Comparison of ENCODE assay signal across 1 cellular context in the genomic region with DNA sequence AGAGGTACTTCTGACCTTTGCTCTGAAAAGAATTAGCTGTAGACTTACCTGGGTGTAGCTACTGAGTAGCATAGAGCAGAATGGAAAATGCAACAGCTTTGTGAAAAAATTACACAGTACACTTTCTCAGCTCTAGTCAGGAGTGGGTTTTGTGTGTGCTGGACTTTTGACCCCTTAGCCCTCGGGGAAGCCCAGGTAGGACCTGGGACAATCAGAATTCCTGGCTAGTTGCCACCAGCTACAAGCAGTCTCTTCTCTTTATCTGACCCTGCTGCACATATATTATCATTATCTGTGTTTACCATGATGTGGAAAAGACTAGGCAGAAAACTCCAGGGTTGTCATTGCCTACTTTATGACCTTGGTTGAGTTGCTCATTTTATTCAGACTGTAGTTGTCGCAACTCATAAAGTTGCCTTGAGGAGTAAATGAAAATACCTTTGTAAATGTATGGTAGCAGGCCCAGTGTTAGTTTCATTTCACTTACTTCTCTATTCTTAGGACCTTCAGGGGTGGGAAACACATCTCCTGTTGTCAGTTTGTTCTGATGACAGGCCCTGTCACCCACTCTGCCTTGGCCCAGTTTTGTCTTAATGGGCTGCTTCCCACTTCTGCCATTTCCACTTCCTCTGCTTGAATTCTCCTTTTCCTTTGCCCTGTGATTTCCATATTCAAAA.
TF ChIP-seq lines count a peak whose summit lies in the region.

No MANE protein-coding gene starts in this region.

TF ChIP-seq in HepG2, 621 proteins besides CTCF, POLR2A, EP300 and RAD21 (continued from another document and continues in another):
- TF ChIP-seq, protein P1, sequence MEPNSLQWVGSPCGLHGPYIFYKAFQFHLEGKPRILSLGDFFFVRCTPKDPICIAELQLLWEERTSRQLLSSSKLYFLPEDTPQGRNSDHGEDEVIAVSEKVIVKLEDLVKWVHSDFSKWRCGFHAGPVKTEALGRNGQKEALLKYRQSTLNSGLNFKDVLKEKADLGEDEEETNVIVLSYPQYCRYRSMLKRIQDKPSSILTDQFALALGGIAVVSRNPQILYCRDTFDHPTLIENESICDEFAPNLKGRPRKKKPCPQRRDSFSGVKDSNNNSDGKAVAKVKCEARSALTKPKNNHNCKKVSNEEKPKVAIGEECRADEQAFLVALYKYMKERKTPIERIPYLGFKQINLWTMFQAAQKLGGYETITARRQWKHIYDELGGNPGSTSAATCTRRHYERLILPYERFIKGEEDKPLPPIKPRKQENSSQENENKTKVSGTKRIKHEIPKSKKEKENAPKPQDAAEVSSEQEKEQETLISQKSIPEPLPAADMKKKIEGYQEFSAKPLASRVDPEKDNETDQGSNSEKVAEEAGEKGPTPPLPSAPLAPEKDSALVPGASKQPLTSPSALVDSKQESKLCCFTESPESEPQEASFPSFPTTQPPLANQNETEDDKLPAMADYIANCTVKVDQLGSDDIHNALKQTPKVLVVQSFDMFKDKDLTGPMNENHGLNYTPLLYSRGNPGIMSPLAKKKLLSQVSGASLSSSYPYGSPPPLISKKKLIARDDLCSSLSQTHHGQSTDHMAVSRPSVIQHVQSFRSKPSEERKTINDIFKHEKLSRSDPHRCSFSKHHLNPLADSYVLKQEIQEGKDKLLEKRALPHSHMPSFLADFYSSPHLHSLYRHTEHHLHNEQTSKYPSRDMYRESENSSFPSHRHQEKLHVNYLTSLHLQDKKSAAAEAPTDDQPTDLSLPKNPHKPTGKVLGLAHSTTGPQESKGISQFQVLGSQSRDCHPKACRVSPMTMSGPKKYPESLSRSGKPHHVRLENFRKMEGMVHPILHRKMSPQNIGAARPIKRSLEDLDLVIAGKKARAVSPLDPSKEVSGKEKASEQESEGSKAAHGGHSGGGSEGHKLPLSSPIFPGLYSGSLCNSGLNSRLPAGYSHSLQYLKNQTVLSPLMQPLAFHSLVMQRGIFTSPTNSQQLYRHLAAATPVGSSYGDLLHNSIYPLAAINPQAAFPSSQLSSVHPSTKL (CRISPR knock-in tag; IDR thresholded peaks at IDR 0.05) = peak; percentile 79
- no peak; the same call in 1 of the 2 replicates for TF ChIP-seq KAT7 (CRISPR knock-in tag; IDR thresholded peaks at IDR 0.05; ENCODE audit: borderline replicate concordance)
- TF ChIP-seq NCOR1 (IDR thresholded peaks at IDR 0.05; ENCODE audit: borderline replicate concordance, low read length) = peak; percentile 65; the same call in 1 of the 2 replicates
- no peak for TF ChIP-seq KDM5A (IDR thresholded peaks at IDR 0.05; ENCODE audit: borderline replicate concordance, low read length)
- 0 out of 2 replicates have a peak, but pooled peaks have one; percentile 21 for TF ChIP-seq ESRRA (CRISPR knock-in tag; IDR thresholded peaks at IDR 0.05; ENCODE audit: low read depth)
- no peak for TF ChIP-seq ZNF124 (CRISPR knock-in tag; IDR thresholded peaks at IDR 0.05)
- 0 out of 2 replicates have a peak, but pooled peaks have one; percentile 47 for TF ChIP-seq TARDBP (CRISPR knock-in tag; IDR thresholded peaks at IDR 0.05)
- TF ChIP-seq KAT8 (CRISPR knock-in tag; IDR thresholded peaks at IDR 0.05) = peak; percentile 38; the same call in 1 of the 2 replicates
- 0 out of 2 replicates have a peak, but pooled peaks have one; percentile 49 for TF ChIP-seq ZFY (CRISPR knock-in tag; IDR thresholded peaks at IDR 0.05)
- TF ChIP-seq GATAD2A (CRISPR knock-in tag; IDR thresholded peaks at IDR 0.05) = peak; percentile 79
- TF ChIP-seq, protein P2, sequence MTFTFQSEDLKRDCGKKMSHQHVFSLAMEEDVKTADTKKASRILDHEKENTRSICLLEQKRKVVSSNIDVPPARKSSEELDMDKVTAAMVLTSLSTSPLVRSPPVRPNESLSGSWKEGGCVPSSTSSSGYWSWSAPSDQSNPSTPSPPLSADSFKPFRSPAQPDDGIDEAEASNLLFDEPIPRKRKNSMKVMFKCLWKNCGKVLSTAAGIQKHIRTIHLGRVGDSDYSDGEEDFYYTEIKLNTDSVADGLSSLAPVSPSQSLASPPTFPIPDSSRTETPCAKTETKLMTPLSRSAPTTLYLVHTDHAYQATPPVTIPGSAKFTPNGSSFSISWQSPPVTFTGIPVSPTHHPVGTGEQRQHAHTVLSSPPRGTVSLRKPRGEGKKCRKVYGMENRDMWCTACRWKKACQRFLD (CRISPR knock-in tag; IDR thresholded peaks at IDR 0.05; ENCODE audit: borderline replicate concordance) = no peak
- peak; percentile 43; the same call in 1 of the 2 replicates for TF ChIP-seq RXRA (CRISPR knock-in tag; IDR thresholded peaks at IDR 0.05)
- TF ChIP-seq SMAD9 (CRISPR knock-in tag; IDR thresholded peaks at IDR 0.05) = no peak
- TF ChIP-seq, protein P3, sequence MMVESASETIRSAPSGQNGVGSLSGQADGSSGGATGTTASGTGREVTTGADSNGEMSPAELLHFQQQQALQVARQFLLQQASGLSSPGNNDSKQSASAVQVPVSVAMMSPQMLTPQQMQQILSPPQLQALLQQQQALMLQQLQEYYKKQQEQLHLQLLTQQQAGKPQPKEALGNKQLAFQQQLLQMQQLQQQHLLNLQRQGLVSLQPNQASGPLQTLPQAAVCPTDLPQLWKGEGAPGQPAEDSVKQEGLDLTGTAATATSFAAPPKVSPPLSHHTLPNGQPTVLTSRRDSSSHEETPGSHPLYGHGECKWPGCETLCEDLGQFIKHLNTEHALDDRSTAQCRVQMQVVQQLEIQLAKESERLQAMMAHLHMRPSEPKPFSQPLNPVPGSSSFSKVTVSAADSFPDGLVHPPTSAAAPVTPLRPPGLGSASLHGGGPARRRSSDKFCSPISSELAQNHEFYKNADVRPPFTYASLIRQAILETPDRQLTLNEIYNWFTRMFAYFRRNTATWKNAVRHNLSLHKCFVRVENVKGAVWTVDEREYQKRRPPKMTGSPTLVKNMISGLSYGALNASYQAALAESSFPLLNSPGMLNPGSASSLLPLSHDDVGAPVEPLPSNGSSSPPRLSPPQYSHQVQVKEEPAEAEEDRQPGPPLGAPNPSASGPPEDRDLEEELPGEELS (CRISPR knock-in tag; IDR thresholded peaks at IDR 0.05) = peak; percentile 49
- peak; percentile 47; the same call in 1 of the 2 replicates for TF ChIP-seq HDAC1 (CRISPR knock-in tag; IDR thresholded peaks at IDR 0.05)
- no peak for TF ChIP-seq MBD4 (IDR thresholded peaks at IDR 0.05; ENCODE audit: borderline replicate concordance, low read length)
- no peak for TF ChIP-seq ZNF720 (CRISPR knock-in tag; IDR thresholded peaks at IDR 0.05)
- peak; percentile 66; the same call in 1 of the 2 replicates for TF ChIP-seq HMG20A (CRISPR knock-in tag; IDR thresholded peaks at IDR 0.05; ENCODE audit: borderline replicate concordance)
- TF ChIP-seq HNF4G (IDR thresholded peaks at IDR 0.05; ENCODE audit: borderline replicate concordance, low read depth, low read length) = peak; percentile 89
- TF ChIP-seq HNF4G (CRISPR knock-in tag; IDR thresholded peaks at IDR 0.05; ENCODE audit: borderline replicate concordance, low read depth) = peak; percentile 44; the same call in 1 of the 2 replicates
- TF ChIP-seq FOXJ3 (CRISPR knock-in tag; IDR thresholded peaks at IDR 0.05; ENCODE audit: borderline replicate concordance) = peak; percentile 66; the same call in 1 of the 2 replicates
- TF ChIP-seq, protein P4, sequence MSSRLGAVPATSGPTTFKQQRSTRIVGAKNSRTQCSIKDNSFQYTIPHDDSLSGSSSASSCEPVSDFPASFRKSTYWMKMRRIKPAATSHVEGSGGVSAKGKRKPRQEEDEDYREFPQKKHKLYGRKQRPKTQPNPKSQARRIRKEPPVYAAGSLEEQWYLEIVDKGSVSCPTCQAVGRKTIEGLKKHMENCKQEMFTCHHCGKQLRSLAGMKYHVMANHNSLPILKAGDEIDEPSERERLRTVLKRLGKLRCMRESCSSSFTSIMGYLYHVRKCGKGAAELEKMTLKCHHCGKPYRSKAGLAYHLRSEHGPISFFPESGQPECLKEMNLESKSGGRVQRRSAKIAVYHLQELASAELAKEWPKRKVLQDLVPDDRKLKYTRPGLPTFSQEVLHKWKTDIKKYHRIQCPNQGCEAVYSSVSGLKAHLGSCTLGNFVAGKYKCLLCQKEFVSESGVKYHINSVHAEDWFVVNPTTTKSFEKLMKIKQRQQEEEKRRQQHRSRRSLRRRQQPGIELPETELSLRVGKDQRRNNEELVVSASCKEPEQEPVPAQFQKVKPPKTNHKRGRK (CRISPR knock-in tag; IDR thresholded peaks at IDR 0.05) = no peak
- TF ChIP-seq SOX5 (CRISPR knock-in tag; IDR thresholded peaks at IDR 0.05; ENCODE audit: borderline replicate concordance) = peak; percentile 65; the same call in 1 of the 2 replicates
- TF ChIP-seq, protein P5, sequence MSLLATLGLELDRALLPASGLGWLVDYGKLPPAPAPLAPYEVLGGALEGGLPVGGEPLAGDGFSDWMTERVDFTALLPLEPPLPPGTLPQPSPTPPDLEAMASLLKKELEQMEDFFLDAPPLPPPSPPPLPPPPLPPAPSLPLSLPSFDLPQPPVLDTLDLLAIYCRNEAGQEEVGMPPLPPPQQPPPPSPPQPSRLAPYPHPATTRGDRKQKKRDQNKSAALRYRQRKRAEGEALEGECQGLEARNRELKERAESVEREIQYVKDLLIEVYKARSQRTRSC (CRISPR knock-in tag; IDR thresholded peaks at IDR 0.05; ENCODE audit: low read depth) = no peak
- peak; percentile 82 for TF ChIP-seq BCL6 (CRISPR knock-in tag; IDR thresholded peaks at IDR 0.05)
- TF ChIP-seq, protein P6, sequence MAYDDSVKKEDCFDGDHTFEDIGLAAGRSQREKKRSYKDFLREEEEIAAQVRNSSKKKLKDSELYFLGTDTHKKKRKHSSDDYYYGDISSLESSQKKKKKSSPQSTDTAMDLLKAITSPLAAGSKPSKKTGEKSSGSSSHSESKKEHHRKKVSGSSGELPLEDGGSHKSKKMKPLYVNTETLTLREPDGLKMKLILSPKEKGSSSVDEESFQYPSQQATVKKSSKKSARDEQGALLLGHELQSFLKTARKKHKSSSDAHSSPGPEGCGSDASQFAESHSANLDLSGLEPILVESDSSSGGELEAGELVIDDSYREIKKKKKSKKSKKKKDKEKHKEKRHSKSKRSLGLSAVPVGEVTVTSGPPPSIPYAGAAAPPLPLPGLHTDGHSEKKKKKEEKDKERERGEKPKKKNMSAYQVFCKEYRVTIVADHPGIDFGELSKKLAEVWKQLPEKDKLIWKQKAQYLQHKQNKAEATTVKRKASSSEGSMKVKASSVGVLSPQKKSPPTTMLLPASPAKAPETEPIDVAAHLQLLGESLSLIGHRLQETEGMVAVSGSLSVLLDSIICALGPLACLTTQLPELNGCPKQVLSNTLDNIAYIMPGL (CRISPR knock-in tag; IDR thresholded peaks at IDR 0.05; ENCODE audit: borderline replicate concordance in 1 of 2, low read depth in 1 of 2) = 0 out of 4 replicates have a peak, but pooled peaks of 1 of the 2 experiments have one; percentile 35
- TF ChIP-seq, protein P7, sequence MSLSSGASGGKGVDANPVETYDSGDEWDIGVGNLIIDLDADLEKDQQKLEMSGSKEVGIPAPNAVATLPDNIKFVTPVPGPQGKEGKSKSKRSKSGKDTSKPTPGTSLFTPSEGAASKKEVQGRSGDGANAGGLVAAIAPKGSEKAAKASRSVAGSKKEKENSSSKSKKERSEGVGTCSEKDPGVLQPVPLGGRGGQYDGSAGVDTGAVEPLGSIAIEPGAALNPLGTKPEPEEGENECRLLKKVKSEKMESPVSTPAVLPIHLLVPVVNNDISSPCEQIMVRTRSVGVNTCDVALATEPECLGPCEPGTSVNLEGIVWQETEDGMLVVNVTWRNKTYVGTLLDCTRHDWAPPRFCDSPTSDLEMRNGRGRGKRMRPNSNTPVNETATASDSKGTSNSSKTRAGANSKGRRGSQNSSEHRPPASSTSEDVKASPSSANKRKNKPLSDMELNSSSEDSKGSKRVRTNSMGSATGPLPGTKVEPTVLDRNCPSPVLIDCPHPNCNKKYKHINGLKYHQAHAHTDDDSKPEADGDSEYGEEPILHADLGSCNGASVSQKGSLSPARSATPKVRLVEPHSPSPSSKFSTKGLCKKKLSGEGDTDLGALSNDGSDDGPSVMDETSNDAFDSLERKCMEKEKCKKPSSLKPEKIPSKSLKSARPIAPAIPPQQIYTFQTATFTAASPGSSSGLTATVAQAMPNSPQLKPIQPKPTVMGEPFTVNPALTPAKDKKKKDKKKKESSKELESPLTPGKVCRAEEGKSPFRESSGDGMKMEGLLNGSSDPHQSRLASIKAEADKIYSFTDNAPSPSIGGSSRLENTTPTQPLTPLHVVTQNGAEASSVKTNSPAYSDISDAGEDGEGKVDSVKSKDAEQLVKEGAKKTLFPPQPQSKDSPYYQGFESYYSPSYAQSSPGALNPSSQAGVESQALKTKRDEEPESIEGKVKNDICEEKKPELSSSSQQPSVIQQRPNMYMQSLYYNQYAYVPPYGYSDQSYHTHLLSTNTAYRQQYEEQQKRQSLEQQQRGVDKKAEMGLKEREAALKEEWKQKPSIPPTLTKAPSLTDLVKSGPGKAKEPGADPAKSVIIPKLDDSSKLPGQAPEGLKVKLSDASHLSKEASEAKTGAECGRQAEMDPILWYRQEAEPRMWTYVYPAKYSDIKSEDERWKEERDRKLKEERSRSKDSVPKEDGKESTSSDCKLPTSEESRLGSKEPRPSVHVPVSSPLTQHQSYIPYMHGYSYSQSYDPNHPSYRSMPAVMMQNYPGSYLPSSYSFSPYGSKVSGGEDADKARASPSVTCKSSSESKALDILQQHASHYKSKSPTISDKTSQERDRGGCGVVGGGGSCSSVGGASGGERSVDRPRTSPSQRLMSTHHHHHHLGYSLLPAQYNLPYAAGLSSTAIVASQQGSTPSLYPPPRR (CRISPR knock-in tag; IDR thresholded peaks at IDR 0.05; ENCODE audit: borderline replicate concordance) = no peak
- TF ChIP-seq SOX13 (IDR thresholded peaks at IDR 0.05) = no peak
- TF ChIP-seq SOX13 (CRISPR knock-in tag; conservative IDR thresholded peaks at IDR 0.05 in 1 of 2, IDR thresholded peaks at IDR 0.05 in 1 of 2) = peak in 1 of 2 experiments; percentile 81; a peak in 2 of 4 replicates
- TF ChIP-seq, protein P8, sequence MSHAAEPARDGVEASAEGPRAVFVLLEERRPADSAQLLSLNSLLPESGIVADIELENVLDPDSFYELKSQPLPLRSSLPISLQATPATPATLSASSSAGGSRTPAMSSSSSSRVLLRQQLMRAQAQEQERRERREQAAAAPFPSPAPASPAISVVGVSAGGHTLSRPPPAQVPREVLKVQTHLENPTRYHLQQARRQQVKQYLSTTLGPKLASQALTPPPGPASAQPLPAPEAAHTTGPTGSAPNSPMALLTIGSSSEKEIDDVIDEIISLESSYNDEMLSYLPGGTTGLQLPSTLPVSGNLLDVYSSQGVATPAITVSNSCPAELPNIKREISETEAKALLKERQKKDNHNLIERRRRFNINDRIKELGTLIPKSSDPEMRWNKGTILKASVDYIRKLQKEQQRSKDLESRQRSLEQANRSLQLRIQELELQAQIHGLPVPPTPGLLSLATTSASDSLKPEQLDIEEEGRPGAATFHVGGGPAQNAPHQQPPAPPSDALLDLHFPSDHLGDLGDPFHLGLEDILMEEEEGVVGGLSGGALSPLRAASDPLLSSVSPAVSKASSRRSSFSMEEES (CRISPR knock-in tag; IDR thresholded peaks at IDR 0.05) = 0 out of 2 replicates have a peak, but pooled peaks have one; percentile 11
- peak; percentile 82; the same call in 1 of the 2 replicates for TF ChIP-seq PHF21A (CRISPR knock-in tag; IDR thresholded peaks at IDR 0.05)
- TF ChIP-seq SYNCRIP (IDR thresholded peaks at IDR 0.05; ENCODE audit: insufficient read depth, low read depth, low read length) = no peak
- TF ChIP-seq IRF2 (CRISPR knock-in tag; IDR thresholded peaks at IDR 0.05) = 0 out of 2 replicates have a peak, but pooled peaks have one; percentile 56
- TF ChIP-seq, protein P9, sequence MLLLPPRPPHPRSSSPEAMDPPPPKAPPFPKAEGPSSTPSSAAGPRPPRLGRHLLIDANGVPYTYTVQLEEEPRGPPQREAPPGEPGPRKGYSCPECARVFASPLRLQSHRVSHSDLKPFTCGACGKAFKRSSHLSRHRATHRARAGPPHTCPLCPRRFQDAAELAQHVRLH (CRISPR knock-in tag; IDR thresholded peaks at IDR 0.05; ENCODE audit: borderline replicate concordance, low read depth) = no peak
- TF ChIP-seq MED1 (CRISPR knock-in tag; IDR thresholded peaks at IDR 0.05) = peak; percentile 54
- no peak for TF ChIP-seq HOXA3 (CRISPR knock-in tag; IDR thresholded peaks at IDR 0.05)
- TF ChIP-seq ZKSCAN8 (CRISPR knock-in tag; IDR thresholded peaks at IDR 0.05; ENCODE audit: borderline replicate concordance) = 0 out of 2 replicates have a peak, but pooled peaks have one; percentile 25
- peak; percentile 61; the same call in 1 of the 2 replicates for TF ChIP-seq ZNF792 (CRISPR knock-in tag; IDR thresholded peaks at IDR 0.05)
